ENCODE assay signal across 18 cellular contexts in the genomic region with DNA sequence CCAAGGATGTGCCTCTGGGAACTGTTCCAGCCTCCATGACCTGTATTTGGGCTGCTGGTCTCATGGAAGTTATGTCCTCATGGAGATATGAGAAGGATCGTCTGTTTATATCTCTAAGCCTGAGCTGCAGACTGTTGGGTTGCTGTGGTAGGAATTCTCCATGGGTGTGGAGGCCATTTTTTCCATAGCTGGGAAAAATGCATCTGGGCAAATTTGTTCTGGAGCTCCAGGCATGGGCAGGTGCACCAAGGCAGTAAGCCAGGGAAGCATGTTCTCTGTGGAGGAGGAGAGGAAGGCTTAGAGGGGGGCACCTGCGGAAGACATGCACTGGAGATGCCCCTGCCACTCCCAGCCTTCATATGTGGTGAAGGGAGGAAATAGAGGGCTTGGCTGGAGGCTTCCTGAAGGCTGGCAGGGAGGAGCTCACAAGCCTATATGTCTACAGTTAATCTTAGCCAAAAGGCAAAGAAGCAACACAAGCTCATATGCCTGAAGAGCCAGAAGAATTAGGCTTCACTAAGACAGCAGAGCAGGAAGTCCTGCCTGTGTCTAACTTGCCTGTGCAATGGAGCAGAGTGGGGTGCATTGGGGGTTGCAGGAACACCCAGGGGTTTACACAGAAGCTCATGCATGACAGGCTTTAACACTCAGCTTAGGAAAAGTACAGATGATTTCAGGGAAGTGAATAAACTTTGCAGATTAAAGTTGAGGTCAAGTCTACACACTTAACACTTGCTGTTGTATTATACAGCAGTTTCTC. TPM values are rescaled to one million over a fixed set of nuclear protein-coding genes. Genes with fewer than 3 reads are reported as not detected.
DNase-seq lines count a peak whose midpoint lies in the region; ATAC-seq and TF ChIP-seq lines count a peak whose summit lies in the region.
"Had no signal": no experiment of that assay in that cellular context is flagged by ENCODE, and none has a peak within 500 bp of the region (broad histone marks: within the 10 kb centered on the region; RNA-seq: fewer than 3 reads in every experiment).

No MANE protein-coding gene starts in this region.

- H3K27ac ChIP-seq in BLaER1 (no peak overlapping the region), esophagus muscularis mucosa (replicated peaks in 1 of 4) (no peak overlapping the region), OCI-LY7 (ENCODE audit: low read depth, low read length, poor library complexity, severe bottlenecking) (no peak overlapping the region)
- H3K27ac ChIP-seq: C4-2B, GM23248, HL-60 had no signal

- POLR2A ChIA-PET in OCI-LY7 (lab: Charles Lee) = interaction anchor here (0.5 to 1.0 kb wide), 2 partner anchors 21 to 90 kb away, joined by 3 to 4 read pairs; no protein-coding TSS in a partner anchor

- TF ChIP-seq POLR2A in esophagus muscularis mucosa (IDR thresholded peaks at IDR 0.05; ENCODE audit: low read depth) = no peak

- TF ChIP-seq CTCF in esophagus muscularis mucosa (IDR thresholded peaks at IDR 0.05) (no peak), OCI-LY7 (conservative IDR thresholded peaks at IDR 0.05; ENCODE audit: low read length) (no peak)

- H3K4me2 ChIP-seq in BLaER1 (peak overlapping the region; percentile 61), OCI-LY7 (ENCODE audit: low read length) (no peak overlapping the region)

- CTCF ChIA-PET in OCI-LY7 (lab: Charles Lee; ENCODE audit: unreplicated experiment) = interaction anchor here (0.5 kb wide), 1 partner anchor 42 kb away, joined by 3 read pairs; no protein-coding TSS in a partner anchor

- H2AFZ ChIP-seq in OCI-LY7 (ENCODE audit: low read length) = no peak overlapping the region
- H2AFZ ChIP-seq: GM23248 had no signal

- no peaks in the 10 kb centered on the region for H3K79me2 ChIP-seq in OCI-LY7 (ENCODE audit: insufficient read depth, low read depth, low read length)

- H3K9ac ChIP-seq in BLaER1 = no peak overlapping the region
- H3K9ac ChIP-seq: GM23248 had no signal

- TF ChIP-seq EP300 in esophagus muscularis mucosa (IDR thresholded peaks at IDR 0.05) = no peak

- 62% methylated on average over 1 of the region's 2 CpGs for WGBS in esophagus muscularis mucosa

- H3K4me3 ChIP-seq in BLaER1 (no peak overlapping the region), esophagus muscularis mucosa (no peak overlapping the region), OCI-LY7 (ENCODE audit: low read depth, low read length, poor library complexity, severe bottlenecking) (no peak overlapping the region)
- no peak overlapping the region for H3K4me3 ChIP-seq in Jurkat, Clone E6-1 (ENCODE audit: low read length)
- H3K4me3 ChIP-seq: GM23248, K562 had no signal

- no TSS peak for BruUV-seq in OCI-LY7 (replicated peaks; lab: Mats Ljungman, UMichigan)

- H3K4me1 ChIP-seq in BLaER1 (peaks cover 28% of the 10 kb centered on the region), esophagus muscularis mucosa (peaks cover 0 to 14% (median 5%) of the 10 kb centered on the region in 4 donors), OCI-LY7 (ENCODE audit: insufficient read depth, low read length, poor library complexity, severe bottlenecking) (no peaks in the 10 kb centered on the region)

- no peak for ATAC-seq in sciatic nerve
- no peak for ATAC-seq in GM19035 (IDR thresholded peaks at IDR 0.05; ENCODE audit: unreplicated experiment)
- ATAC-seq: HCT116, K562 had no signal

- intact Hi-C loops in esophagus muscularis mucosa (cut with DNase I) (no loop called here), sciatic nerve (cut with DNase I) (no loop called here), OCI-LY7 (cut with micrococcal nuclease; ENCODE audit: unreplicated experiment) (no loop called here)

- no peaks in the 10 kb centered on the region for H3K27me3 ChIP-seq in BLaER1
- H3K27me3 ChIP-seq in esophagus muscularis mucosa = no peaks in the 10 kb centered on the region

- H4K20me1 ChIP-seq in BLaER1 (no peaks in the 10 kb centered on the region), OCI-LY7 (ENCODE audit: insufficient read depth, low read length) (no peaks in the 10 kb centered on the region)

- H3K9me2 ChIP-seq in OCI-LY7 (ENCODE audit: insufficient read depth, low read length) = no peaks in the 10 kb centered on the region

- DNase-seq in Jurkat, Clone E6-1 (ENCODE audit: low read depth, low spot score) = peak; percentile 81
- DNase-seq in esophagus muscularis mucosa (ENCODE audit: extremely low spot score) (peak; percentile 84), sciatic nerve (ENCODE audit: low spot score) (peak; percentile 33), GM03348 (ENCODE audit: low spot score) (no peak), OCI-LY7 (ENCODE audit: low spot score) (no peak)
- DNase-seq: ACHN; CD4-positive, alpha-beta memory T cell; DMS153; DMS79 treated with DMSO at 0.1 percent for 48 hours; GDM1; GM23248 had no signal

- H3K9me3 ChIP-seq in BLaER1 (peaks cover 10% of the 10 kb centered on the region), esophagus muscularis mucosa (peaks cover 0 to 5% (median 0%) of the 10 kb centered on the region in 4 donors), OCI-LY7 (ENCODE audit: low read length) (no peaks in the 10 kb centered on the region)

- H3K36me3 ChIP-seq in BLaER1 (no peaks in the 10 kb centered on the region), esophagus muscularis mucosa (no peaks in the 10 kb centered on the region), OCI-LY7 (ENCODE audit: insufficient read depth, low read length) (no peaks in the 10 kb centered on the region)

RNA-seq across cellular contexts. Expression of gene CXCL12, which starts 35.1 kb away (rescaled TPM):
- not detected for polyA plus RNA-seq in Jurkat, Clone E6-1 (2012; ENCODE audit: insufficient read depth, insufficient read length)
- total RNA-seq in esophagus muscularis mucosa = 10 to 100 TPM; 47.9 to 88.8 (median 51.8) TPM
- total RNA-seq in sciatic nerve = 394 TPM
- total RNA-seq in OCI-LY7 (2014; rRNA removed; shearing (Covaris generic)) = not detected in 2 replicates
- total RNA-seq in OCI-LY7 (2022) = not detected in 2 replicates
- total RNA-seq: A172; CD4-positive, alpha-beta memory T cell had no signal
- polyA plus RNA-seq: CD4-positive, alpha-beta memory T cell; K562 had no signal

Comparison
In these comparisons a context has a peak if more than half of its experiments do, and no peak if none do; other contexts are left out.
1. DNase-seq: peak in Jurkat, Clone E6-1 (single experiment), esophagus muscularis mucosa (single experiment) and sciatic nerve (single experiment); none in GM03348 (single experiment) and OCI-LY7 (single experiment).
2. RNA of gene CXCL12, which starts 35.1 kb away (total RNA-seq): 394 TPM in sciatic nerve (single experiment) and 47.9 to 88.8 TPM in esophagus muscularis mucosa; not detected in OCI-LY7; every median in the first group is over 10 times any median in the second.